ENCODE assay signal across 36 cellular contexts in the genomic region with DNA sequence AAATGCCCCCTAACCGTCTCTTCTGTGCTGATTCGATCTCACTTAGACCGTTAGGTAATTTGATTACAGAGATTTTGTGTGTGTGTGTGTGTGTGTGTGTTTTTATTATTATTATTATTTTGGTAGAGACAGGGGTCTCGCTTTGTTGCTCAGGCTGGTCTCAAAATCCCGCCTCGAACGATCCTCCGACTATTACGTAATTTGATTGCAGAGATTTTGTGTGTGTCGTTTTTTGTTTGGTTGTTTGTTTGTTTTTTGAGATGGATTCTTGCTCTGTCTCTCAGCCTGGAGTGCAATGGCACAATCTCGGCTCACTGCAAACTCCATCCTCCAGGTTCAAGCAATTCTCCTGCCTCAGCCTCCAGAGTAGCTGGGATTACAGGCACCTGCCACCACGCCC. TPM values are rescaled to one million over a fixed set of nuclear protein-coding genes. Genes with fewer than 3 reads are reported as not detected.
"Had no signal": no experiment of that assay in that cellular context is flagged by ENCODE, and none has a peak within 500 bp of the region (broad histone marks: within the 10 kb centered on the region; RNA-seq: fewer than 3 reads in every experiment).

No MANE protein-coding gene starts in this region.

- H3K4me3 ChIP-seq: ascending aorta, cardiac muscle cell had no signal

- ATAC-seq: activated CD4-positive, alpha-beta T cell treated with anti-CD3 and anti-CD28 coated beads for 36 hours; activated CD4-positive, CD25-positive, alpha-beta regulatory T cell treated with anti-CD3 and anti-CD28 coated beads, Interleukin-2, amount 50 U/mL, for 24 hours; activated CD8-positive, alpha-beta memory T cell treated with anti-CD3 and anti-CD28 coated beads, Interleukin-2, amount 10 ng/mL, durations not matched to agents 7 days and 5 days; activated CD8-positive, alpha-beta T cell treated with anti-CD3 and anti-CD28 coated beads, Interleukin-2, amount 10 ng/mL, durations not matched to agents 7 days and 5 days; activated naive CD8-positive, alpha-beta T cell treated with anti-CD3 and anti-CD28 coated beads, Interleukin-2, amount 50 U/mL, for 24 hours; T-cell; WTC11 had no signal

- DNase-seq: activated CD4-positive, alpha-beta memory T cell treated with anti-CD3 and anti-CD28 coated beads, Interleukin-2, amount 10 ng/mL, durations not matched to agents 7 days and 5 days; activated CD4-positive, alpha-beta T cell treated with anti-CD3 and anti-CD28 coated beads for 1 hour; activated CD4-positive, alpha-beta T cell treated with anti-CD3 and anti-CD28 coated beads for 36 hours; activated CD4-positive, alpha-beta T cell treated with anti-CD3 and anti-CD28 coated beads for 48 hours; activated CD4-positive, alpha-beta T cell treated with anti-CD3 and anti-CD28 coated beads, Interleukin-2, amount 10 ng/mL, durations not matched to agents 7 days and 5 days; activated CD4-positive, alpha-beta T cell treated with anti-CD3 and anti-CD28 coated beads, Interleukin-2, amount 50 U/mL, for 48 hours; activated CD4-positive, CD25-positive, alpha-beta regulatory T cell; activated CD8-positive, alpha-beta memory T cell treated with anti-CD3 and anti-CD28 coated beads for 24 hours; activated CD8-positive, alpha-beta memory T cell treated with anti-CD3 and anti-CD28 coated beads, Interleukin-2, amount 10 ng/mL, durations not matched to agents 7 days and 5 days; activated CD8-positive, alpha-beta memory T cell treated with anti-CD3 and anti-CD28 coated beads, Interleukin-2, amount 50 U/mL, for 48 hours; activated CD8-positive, alpha-beta T cell treated with anti-CD3 and anti-CD28 coated beads, Interleukin-2, amount 10 ng/mL, durations not matched to agents 7 days and 5 days; activated effector memory CD4-positive, alpha-beta T cell treated with Interleukin-2 at 50 U/mL for 16 hours; activated gamma-delta T cell; activated naive CD4-positive, alpha-beta T cell treated with anti-CD3 and anti-CD28 coated beads, Interleukin-2, amount 10 ng/mL, durations not matched to agents 7 days and 5 days; activated naive CD4-positive, alpha-beta T cell treated with Interleukin-2 at 50 U/mL for 16 hours; activated naive CD8-positive, alpha-beta T cell treated with anti-CD3 and anti-CD28 coated beads, Interleukin-2, amount 10 ng/mL, durations not matched to agents 7 days and 5 days; activated naive CD8-positive, alpha-beta T cell treated with anti-CD3 and anti-CD28 coated beads, Interleukin-2, amount 50 U/mL, for 24 hours; activated T-cell treated with anti-CD3 and anti-CD28 coated beads, Interleukin-2, amount 50 U/mL, for 24 hours; activated T-cell treated with anti-CD3 and anti-CD28 coated beads, Interleukin-2, amount 50 U/mL, for 48 hours; amygdala; anterior cingulate cortex; central memory CD4-positive, alpha-beta T cell; T-cell; T-helper 2 cell; T-helper 9 cell had no signal

- H3K9me3 Mint-ChIP-seq: activated CD4-positive, alpha-beta memory T cell treated with anti-CD3 and anti-CD28 coated beads, Interleukin-2, amount 10 ng/mL, durations not matched to agents 7 days and 5 days; activated naive CD4-positive, alpha-beta T cell treated with anti-CD3 and anti-CD28 coated beads, Interleukin-2, amount 10 ng/mL, durations not matched to agents 7 days and 5 days; activated naive CD8-positive, alpha-beta T cell treated with anti-CD3 and anti-CD28 coated beads, Interleukin-2, amount 10 ng/mL, durations not matched to agents 7 days and 5 days had no signal

- H3K4me1 Mint-ChIP-seq: activated CD4-positive, alpha-beta memory T cell treated with anti-CD3 and anti-CD28 coated beads, Interleukin-2, amount 10 ng/mL, durations not matched to agents 7 days and 5 days; activated CD4-positive, alpha-beta T cell treated with anti-CD3 and anti-CD28 coated beads for 36 hours; activated CD4-positive, alpha-beta T cell treated with anti-CD3 and anti-CD28 coated beads, Interleukin-2, amount 10 ng/mL, durations not matched to agents 7 days and 5 days; activated CD8-positive, alpha-beta memory T cell treated with anti-CD3 and anti-CD28 coated beads, Interleukin-2, amount 10 ng/mL, durations not matched to agents 7 days and 5 days; activated naive CD4-positive, alpha-beta T cell treated with anti-CD3 and anti-CD28 coated beads, Interleukin-2, amount 10 ng/mL, durations not matched to agents 7 days and 5 days; activated naive CD4-positive, alpha-beta T cell treated with anti-CD3 and anti-CD28 coated beads, Interleukin-2, amount 50 U/mL, for 24 hours; activated naive CD8-positive, alpha-beta T cell treated with anti-CD3 and anti-CD28 coated beads, Interleukin-2, amount 10 ng/mL, durations not matched to agents 7 days and 5 days; activated naive CD8-positive, alpha-beta T cell treated with anti-CD3 and anti-CD28 coated beads, Interleukin-2, amount 50 U/mL, for 24 hours; T-cell had no signal

- H3K36me3 ChIP-seq: ascending aorta, cardiac muscle cell had no signal

- H3K4me1 ChIP-seq: ascending aorta had no signal

- H3K4me3 Mint-ChIP-seq: activated CD4-positive, alpha-beta memory T cell treated with anti-CD3 and anti-CD28 coated beads, Interleukin-2, amount 10 ng/mL, durations not matched to agents 7 days and 5 days; activated CD4-positive, alpha-beta T cell treated with anti-CD3 and anti-CD28 coated beads for 36 hours; activated CD4-positive, alpha-beta T cell treated with anti-CD3 and anti-CD28 coated beads, Interleukin-2, amount 10 ng/mL, durations not matched to agents 7 days and 5 days; activated CD8-positive, alpha-beta memory T cell treated with anti-CD3 and anti-CD28 coated beads, Interleukin-2, amount 10 ng/mL, durations not matched to agents 7 days and 5 days; activated CD8-positive, alpha-beta T cell treated with anti-CD3 and anti-CD28 coated beads, Interleukin-2, amount 10 ng/mL, durations not matched to agents 7 days and 5 days; activated naive CD4-positive, alpha-beta T cell treated with anti-CD3 and anti-CD28 coated beads, Interleukin-2, amount 10 ng/mL, durations not matched to agents 7 days and 5 days; activated naive CD4-positive, alpha-beta T cell treated with anti-CD3 and anti-CD28 coated beads, Interleukin-2, amount 50 U/mL, for 24 hours; activated naive CD8-positive, alpha-beta T cell; activated naive CD8-positive, alpha-beta T cell treated with anti-CD3 and anti-CD28 coated beads, Interleukin-2, amount 10 ng/mL, durations not matched to agents 7 days and 5 days; activated naive CD8-positive, alpha-beta T cell treated with anti-CD3 and anti-CD28 coated beads, Interleukin-2, amount 50 U/mL, for 24 hours; activated T-cell treated with anti-CD3 and anti-CD28 coated beads, Interleukin-2, amount 50 U/mL, for 24 hours; brain; T-cell; T-helper 2 cell treated with Interferon-gamma antibody and Interleukin-4, amounts not matched to agents 5 μg/mL and 100 μg/mL, for 36 hours; WTC11 had no signal

- H3K36me3 Mint-ChIP-seq: activated CD8-positive, alpha-beta memory T cell treated with anti-CD3 and anti-CD28 coated beads, Interleukin-2, amount 10 ng/mL, durations not matched to agents 7 days and 5 days; activated naive CD4-positive, alpha-beta T cell treated with anti-CD3 and anti-CD28 coated beads, Interleukin-2, amount 10 ng/mL, durations not matched to agents 7 days and 5 days; activated naive CD8-positive, alpha-beta T cell; activated naive CD8-positive, alpha-beta T cell treated with anti-CD3 and anti-CD28 coated beads, Interleukin-2, amount 10 ng/mL, durations not matched to agents 7 days and 5 days; brain; T-cell had no signal

- H3K27me3 ChIP-seq: ascending aorta, cardiac muscle cell had no signal

- H3K27ac ChIP-seq: ascending aorta, cardiac muscle cell had no signal

- H3K27ac Mint-ChIP-seq: activated CD4-positive, alpha-beta memory T cell treated with anti-CD3 and anti-CD28 coated beads, Interleukin-2, amount 10 ng/mL, durations not matched to agents 7 days and 5 days; activated CD4-positive, alpha-beta T cell treated with anti-CD3 and anti-CD28 coated beads for 36 hours; activated CD4-positive, alpha-beta T cell treated with anti-CD3 and anti-CD28 coated beads, Interleukin-2, amount 10 ng/mL, durations not matched to agents 7 days and 5 days; activated CD8-positive, alpha-beta memory T cell treated with anti-CD3 and anti-CD28 coated beads, Interleukin-2, amount 10 ng/mL, durations not matched to agents 7 days and 5 days; activated CD8-positive, alpha-beta T cell treated with anti-CD3 and anti-CD28 coated beads, Interleukin-2, amount 10 ng/mL, durations not matched to agents 7 days and 5 days; activated naive CD4-positive, alpha-beta T cell treated with anti-CD3 and anti-CD28 coated beads, Interleukin-2, amount 10 ng/mL, durations not matched to agents 7 days and 5 days; activated naive CD4-positive, alpha-beta T cell treated with anti-CD3 and anti-CD28 coated beads, Interleukin-2, amount 50 U/mL, for 24 hours; activated naive CD8-positive, alpha-beta T cell; activated naive CD8-positive, alpha-beta T cell treated with anti-CD3 and anti-CD28 coated beads, Interleukin-2, amount 10 ng/mL, durations not matched to agents 7 days and 5 days; activated naive CD8-positive, alpha-beta T cell treated with anti-CD3 and anti-CD28 coated beads, Interleukin-2, amount 50 U/mL, for 24 hours; activated T-cell treated with anti-CD3 and anti-CD28 coated beads, Interleukin-2, amount 50 U/mL, for 24 hours; activated T-helper 2 cell treated with anti-CD3 and anti-CD28 coated beads, Interferon-gamma antibody, Interleukin-2, Interleukin-4, amounts not matched to agents 10 μg/mL and 5 μg/mL and 100 μg/mL, durations not matched to agents 14 hours and 24 hours and 36 hours; brain; T-cell; T-helper 2 cell treated with Interferon-gamma antibody and Interleukin-4, amounts not matched to agents 5 μg/mL and 100 μg/mL, for 36 hours; WTC11 had no signal

RNA-seq across cellular contexts. Expression of a gene that starts 28.3 kb away (rescaled TPM):
- total RNA-seq: activated CD4-positive, alpha-beta memory T cell treated with anti-CD3 and anti-CD28 coated beads, Interleukin-2, amount 10 ng/mL, durations not matched to agents 7 days and 5 days; activated CD4-positive, alpha-beta T cell treated with anti-CD3 and anti-CD28 coated beads for 36 hours; activated CD4-positive, alpha-beta T cell treated with anti-CD3 and anti-CD28 coated beads, Interleukin-2, amount 10 ng/mL, durations not matched to agents 7 days and 5 days; activated CD8-positive, alpha-beta memory T cell treated with anti-CD3 and anti-CD28 coated beads, Interleukin-2, amount 10 ng/mL, durations not matched to agents 7 days and 5 days; activated CD8-positive, alpha-beta T cell treated with anti-CD3 and anti-CD28 coated beads, Interleukin-2, amount 10 ng/mL, durations not matched to agents 7 days and 5 days; activated naive CD8-positive, alpha-beta T cell treated with anti-CD3 and anti-CD28 coated beads, Interleukin-2, amount 10 ng/mL, durations not matched to agents 7 days and 5 days; activated T-helper 2 cell treated with anti-CD3 and anti-CD28 coated beads, Interferon-gamma antibody, Interleukin-2, Interleukin-4, amounts not matched to agents 10 μg/mL and 5 μg/mL and 100 μg/mL, durations not matched to agents 14 hours and 24 hours and 36 hours; bronchial epithelial cell; T-cell; T-helper 1 cell treated with Interleukin-12 subunit alpha and Interleukin-12 subunit beta and Interleukin-4 antibody, amounts not matched to agents 30 ng/mL and 1 ng/mL, for 36 hours had no signal
